In the genomic region with DNA sequence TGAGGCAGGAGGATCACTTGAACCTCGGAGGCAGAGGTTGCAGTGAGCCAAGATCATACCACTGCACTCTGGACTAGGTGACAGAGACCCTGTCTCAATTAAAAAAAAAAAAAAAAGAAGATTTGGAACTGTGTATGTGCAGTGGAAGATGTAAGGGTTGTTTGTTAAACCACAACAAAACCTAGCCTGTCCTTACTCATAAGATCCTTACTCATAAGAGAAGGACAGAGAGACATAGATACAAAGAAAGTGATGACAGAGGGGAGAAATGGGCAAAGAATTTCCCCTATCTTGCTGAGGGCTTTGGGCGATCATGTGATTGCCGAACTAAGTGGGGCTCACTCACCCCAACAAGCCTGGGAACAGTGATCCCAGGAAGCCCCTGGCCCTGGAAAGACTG, we compare ENCODE assay signal across 18 cellular contexts. TPM values are rescaled to one million over a fixed set of nuclear protein-coding genes. Genes with fewer than 3 reads are reported as not detected.
DNase-seq lines count a peak whose midpoint lies in the region; ATAC-seq and TF ChIP-seq lines count a peak whose summit lies in the region.
"Had no signal": no experiment of that assay in that cellular context is flagged by ENCODE, and none has a peak within 500 bp of the region (broad histone marks: within the 10 kb centered on the region; RNA-seq: fewer than 3 reads in every experiment).

No MANE protein-coding gene starts in this region.

- ATAC-seq in activated CD8-positive, alpha-beta T cell treated with anti-CD3 and anti-CD28 coated beads for 36 hours = peak; percentile 80
- ATAC-seq in activated CD8-positive, alpha-beta T cell treated with anti-CD3 and anti-CD28 coated beads, Interleukin-2, amount 10 ng/mL, durations not matched to agents 7 days and 5 days = no peak
- peak; percentile 94 to 95 for ATAC-seq in activated T-cell treated with anti-CD3 and anti-CD28 coated beads, Interleukin-2, amount 50 U/mL, for 72 hours (replicated peaks in 1 of 2)
- ATAC-seq in stimulated activated naive CD8-positive, alpha-beta T cell treated with anti-CD3 and anti-CD28 coated beads, Interleukin-15, Interleukin-2, amounts not matched to agents 100 U/mL and 50 U/mL, for 24 hours = peak; percentile 88
- ATAC-seq in mucosa of descending colon = no peak
- ATAC-seq in HG03196 (IDR thresholded peaks at IDR 0.05; ENCODE audit: unreplicated experiment) = no peak
- ATAC-seq: HepG2, PC-3 had no signal

- H3K4me1 ChIP-seq in HEK293 (ENCODE audit: control insufficient read depth, insufficient read depth, low read length) (no peaks in the 10 kb centered on the region; the same call in 1 of the 2 replicates), mucosa of descending colon (ENCODE audit: low read depth) (peaks cover 22% of the 10 kb centered on the region)

- H3K4me3 Mint-ChIP-seq in activated CD8-positive, alpha-beta T cell treated with anti-CD3 and anti-CD28 coated beads for 36 hours = no peak overlapping the region
- no peak overlapping the region for H3K4me3 Mint-ChIP-seq in activated CD8-positive, alpha-beta T cell treated with anti-CD3 and anti-CD28 coated beads, Interleukin-2, amount 10 ng/mL, durations not matched to agents 7 days and 5 days
- H3K4me3 Mint-ChIP-seq in activated T-cell treated with anti-CD3 and anti-CD28 coated beads, Interleukin-2, amount 50 U/mL, for 72 hours = peak overlapping the region; percentile 60 to 65

- peaks cover 38% of the 10 kb centered on the region for H3K36me3 Mint-ChIP-seq in activated CD8-positive, alpha-beta T cell treated with anti-CD3 and anti-CD28 coated beads for 36 hours (ENCODE audit: low read depth)
- peaks cover 30% of the 10 kb centered on the region for H3K36me3 Mint-ChIP-seq in activated CD8-positive, alpha-beta T cell treated with anti-CD3 and anti-CD28 coated beads, Interleukin-2, amount 10 ng/mL, durations not matched to agents 7 days and 5 days (ENCODE audit: low read depth)
- peaks cover 12 to 30% of the 10 kb centered on the region in 2 donors for H3K36me3 Mint-ChIP-seq in activated T-cell treated with anti-CD3 and anti-CD28 coated beads, Interleukin-2, amount 50 U/mL, for 72 hours (ENCODE audit: insufficient read depth in 2 of 2)

- peak overlapping the region; percentile 30; the same call in 1 of the 2 replicates for H3K27ac ChIP-seq in HEK293 (ENCODE audit: extremely low read depth, low read depth, low read length)
- H3K27ac ChIP-seq: KMS-11 had no signal

- no peak for TF ChIP-seq CTCF in activated CD8-positive, alpha-beta T cell treated with anti-CD3 and anti-CD28 coated beads for 36 hours (IDR thresholded peaks at IDR 0.05)
- no peak for TF ChIP-seq CTCF in HEK293 (tag by site-specific recombination; IDR thresholded peaks at IDR 0.05)
- TF ChIP-seq CTCF in mucosa of descending colon (IDR thresholded peaks at IDR 0.05) = no peak

- H3K9me3 Mint-ChIP-seq in activated CD8-positive, alpha-beta T cell treated with anti-CD3 and anti-CD28 coated beads for 36 hours = no peaks in the 10 kb centered on the region
- no peaks in the 10 kb centered on the region for H3K9me3 Mint-ChIP-seq in activated CD8-positive, alpha-beta T cell treated with anti-CD3 and anti-CD28 coated beads, Interleukin-2, amount 10 ng/mL, durations not matched to agents 7 days and 5 days (ENCODE audit: insufficient read depth)
- H3K9me3 Mint-ChIP-seq in activated T-cell treated with anti-CD3 and anti-CD28 coated beads, Interleukin-2, amount 50 U/mL, for 72 hours = peaks cover 0 to 2% of the 10 kb centered on the region in 2 donors
- H3K9me3 Mint-ChIP-seq: CD4-positive, CD25-positive, alpha-beta regulatory T cell had no signal

- peaks cover 30% of the 10 kb centered on the region for H3K4me1 Mint-ChIP-seq in activated CD8-positive, alpha-beta T cell treated with anti-CD3 and anti-CD28 coated beads for 36 hours (ENCODE audit: low read depth)
- H3K4me1 Mint-ChIP-seq in activated CD8-positive, alpha-beta T cell treated with anti-CD3 and anti-CD28 coated beads, Interleukin-2, amount 10 ng/mL, durations not matched to agents 7 days and 5 days (ENCODE audit: low read depth) = peaks cover 9% of the 10 kb centered on the region
- peaks cover 51% of the 10 kb centered on the region for H3K4me1 Mint-ChIP-seq in activated T-cell treated with anti-CD3 and anti-CD28 coated beads, Interleukin-2, amount 50 U/mL, for 72 hours (ENCODE audit: low read depth)

- H3K36me3 ChIP-seq in HEK293 (ENCODE audit: control insufficient read depth in 2 of 2, insufficient read depth in 1 of 2, low read length in 2 of 2) = peaks cover 67 to 95% of the 10 kb centered on the region in 2 experiments
- H3K36me3 ChIP-seq in mucosa of descending colon (ENCODE audit: low read depth) = peaks cover under 1% of the 10 kb centered on the region

- H3K9me3 ChIP-seq in HEK293 (ENCODE audit: control insufficient read depth, insufficient read depth, low read depth, low read length) = no peaks in the 10 kb centered on the region; the same call in 1 of the 2 replicates
- H3K9me3 ChIP-seq in mucosa of descending colon = no peaks in the 10 kb centered on the region
- H3K9me3 ChIP-seq: HAP-1 had no signal

- intact Hi-C loops in activated CD8-positive, alpha-beta T cell treated with anti-CD3 and anti-CD28 coated beads for 36 hours (cut with micrococcal nuclease) = no loop called here
- intact Hi-C loops in mucosa of descending colon (cut with DNase I, micrococcal nuclease) = no loop called here

- no peaks in the 10 kb centered on the region for H3K27me3 Mint-ChIP-seq in activated CD8-positive, alpha-beta T cell treated with anti-CD3 and anti-CD28 coated beads for 36 hours
- no peaks in the 10 kb centered on the region for H3K27me3 Mint-ChIP-seq in activated CD8-positive, alpha-beta T cell treated with anti-CD3 and anti-CD28 coated beads, Interleukin-2, amount 10 ng/mL, durations not matched to agents 7 days and 5 days (ENCODE audit: low read depth)
- no peaks in the 10 kb centered on the region for H3K27me3 Mint-ChIP-seq in activated T-cell treated with anti-CD3 and anti-CD28 coated beads, Interleukin-2, amount 50 U/mL, for 72 hours (ENCODE audit: low read depth)
- H3K27me3 Mint-ChIP-seq: CD4-positive, CD25-positive, alpha-beta regulatory T cell had no signal

- no peak for DNase-seq in activated CD8-positive, alpha-beta T cell treated with anti-CD3 and anti-CD28 coated beads for 36 hours
- no peak for DNase-seq in activated CD8-positive, alpha-beta T cell treated with anti-CD3 and anti-CD28 coated beads, Interleukin-2, amount 10 ng/mL, durations not matched to agents 7 days and 5 days
- DNase-seq in activated T-cell treated with anti-CD3 and anti-CD28 coated beads, Interleukin-2, amount 50 U/mL, for 72 hours = peak; percentile 45 to 48
- no peak for DNase-seq in stimulated activated naive CD8-positive, alpha-beta T cell treated with anti-CD3 and anti-CD28 coated beads, Interleukin-15, Interleukin-2, amounts not matched to agents 100 U/mL and 50 U/mL, for 24 hours
- DNase-seq in mucosa of descending colon = no peak
- DNase-seq: AML-193; Calu3; CD4-positive, CD25-positive, alpha-beta regulatory T cell; DMS79; MG63; NCI-H1092 treated with DMSO at 0.1 percent for 48 hours; NCI-H1694; PC-3 had no signal

- peak overlapping the region; percentile 57 for H3K27ac Mint-ChIP-seq in activated CD8-positive, alpha-beta T cell treated with anti-CD3 and anti-CD28 coated beads for 36 hours
- no peak overlapping the region for H3K27ac Mint-ChIP-seq in activated CD8-positive, alpha-beta T cell treated with anti-CD3 and anti-CD28 coated beads, Interleukin-2, amount 10 ng/mL, durations not matched to agents 7 days and 5 days
- H3K27ac Mint-ChIP-seq in activated T-cell treated with anti-CD3 and anti-CD28 coated beads, Interleukin-2, amount 50 U/mL, for 72 hours = peak overlapping the region; percentile 92
- H3K27ac Mint-ChIP-seq: CD4-positive, CD25-positive, alpha-beta regulatory T cell had no signal

- POLR2A ChIA-PET in activated CD8-positive, alpha-beta T cell treated with anti-CD3 and anti-CD28 coated beads for 36 hours (lab: Charles Lee) = interaction anchor here (1.0 kb wide), 1 partner anchor 9 kb away, joined by 3 read pairs; no protein-coding TSS in a partner anchor
- POLR2A ChIA-PET in activated CD8-positive, alpha-beta T cell treated with anti-CD3 and anti-CD28 coated beads, Interleukin-2, amount 10 ng/mL, durations not matched to agents 7 days and 5 days (lab: Charles Lee) = no interaction called here
- POLR2A ChIA-PET in HEK293 (lab: Yijun Ruan, JAX) = interaction anchor here (0.7 to 3.4 kb wide), 4 partner anchors 8 to 328 kb away, joined by 3 to 16 read pairs (median 4); a partner anchor contains a TSS

- CTCF ChIA-PET in activated CD8-positive, alpha-beta T cell treated with anti-CD3 and anti-CD28 coated beads for 36 hours (lab: Charles Lee) = interaction anchor here (1.5 to 1.8 kb wide), 2 partner anchors 91 to 95 kb away, joined by 4 to 7 read pairs; no protein-coding TSS in a partner anchor
- CTCF ChIA-PET in activated CD8-positive, alpha-beta T cell treated with anti-CD3 and anti-CD28 coated beads, Interleukin-2, amount 10 ng/mL, durations not matched to agents 7 days and 5 days (lab: Charles Lee) = no interaction called here
- CTCF ChIA-PET in HEK293 (lab: Yijun Ruan, JAX) = interaction anchor here (0.6 kb wide), 1 partner anchor 250 kb away, joined by 5 read pairs; no protein-coding TSS in a partner anchor

- no peak overlapping the region for H3K4me3 ChIP-seq in HEK293 (ENCODE audit: low read depth, low read length)
- H3K4me3 ChIP-seq in mucosa of descending colon = no peak overlapping the region
- H3K4me3 ChIP-seq: HAP-1, MG63 had no signal

RNA-seq across cellular contexts. Expression of a gene that starts 7.9 kb away (rescaled TPM):
- total RNA-seq in activated CD8-positive, alpha-beta T cell treated with anti-CD3 and anti-CD28 coated beads for 36 hours = 1 to 10 TPM; 4.8 to 5.2 TPM
- 1 to 10 TPM; 4.7 to 5.3 TPM for total RNA-seq in activated CD8-positive, alpha-beta T cell treated with anti-CD3 and anti-CD28 coated beads, Interleukin-2, amount 10 ng/mL, durations not matched to agents 7 days and 5 days
- total RNA-seq in activated T-cell treated with anti-CD3 and anti-CD28 coated beads, Interleukin-2, amount 50 U/mL, for 72 hours = 10 to 100 TPM; 14.4 to 15.1 TPM
- 10 to 100 TPM; 22.1 to 26.1 (median 23.2) TPM for total RNA-seq in mucosa of descending colon

RNA-seq across cellular contexts. Expression of a gene that starts 8.2 kb away (rescaled TPM):
- total RNA-seq in activated CD8-positive, alpha-beta T cell treated with anti-CD3 and anti-CD28 coated beads for 36 hours = 10 to 100 TPM; 23.2 to 24.0 TPM
- total RNA-seq in activated CD8-positive, alpha-beta T cell treated with anti-CD3 and anti-CD28 coated beads, Interleukin-2, amount 10 ng/mL, durations not matched to agents 7 days and 5 days = 10 to 100 TPM; 21.5 to 27.2 TPM
- total RNA-seq in activated T-cell treated with anti-CD3 and anti-CD28 coated beads, Interleukin-2, amount 50 U/mL, for 72 hours = 10 to 100 TPM; 45.4 to 58.6 TPM
- total RNA-seq in mucosa of descending colon = 10 to 100 TPM; 29.9 to 49.2 (median 39.3) TPM

RNA-seq across cellular contexts. Expression of a gene that starts 25.4 kb away (rescaled TPM):
- total RNA-seq in activated CD8-positive, alpha-beta T cell treated with anti-CD3 and anti-CD28 coated beads for 36 hours = 10 to 100 TPM; 12.8 to 14.2 TPM
- total RNA-seq in activated CD8-positive, alpha-beta T cell treated with anti-CD3 and anti-CD28 coated beads, Interleukin-2, amount 10 ng/mL, durations not matched to agents 7 days and 5 days = 10 to 100 TPM; 15.2 to 17.1 TPM
- 10 to 100 TPM; 32.8 to 45.1 TPM for total RNA-seq in activated T-cell treated with anti-CD3 and anti-CD28 coated beads, Interleukin-2, amount 50 U/mL, for 72 hours
- total RNA-seq in mucosa of descending colon = 10 to 100 TPM; 10.9 to 16.7 (median 13.8) TPM

RNA-seq across cellular contexts. Expression of a gene that starts 26.2 kb away (rescaled TPM):
- total RNA-seq in activated CD8-positive, alpha-beta T cell treated with anti-CD3 and anti-CD28 coated beads for 36 hours = 100 to 1,000 TPM; 260 to 281 TPM
- 100 to 1,000 TPM; 175 to 183 TPM for total RNA-seq in activated CD8-positive, alpha-beta T cell treated with anti-CD3 and anti-CD28 coated beads, Interleukin-2, amount 10 ng/mL, durations not matched to agents 7 days and 5 days
- total RNA-seq in activated T-cell treated with anti-CD3 and anti-CD28 coated beads, Interleukin-2, amount 50 U/mL, for 72 hours = 100 to 1,000 TPM; 201 to 290 TPM
- total RNA-seq in mucosa of descending colon = 10 to 100 TPM; 54.0 to 81.7 (median 59.9) TPM

RNA-seq across cellular contexts. Expression of a gene that starts 34.4 kb away (rescaled TPM):
- total RNA-seq in activated CD8-positive, alpha-beta T cell treated with anti-CD3 and anti-CD28 coated beads for 36 hours = 10 to 100 TPM; 13.7 to 17.7 TPM
- 1 to 10 TPM; 5.1 to 6.0 TPM for total RNA-seq in activated CD8-positive, alpha-beta T cell treated with anti-CD3 and anti-CD28 coated beads, Interleukin-2, amount 10 ng/mL, durations not matched to agents 7 days and 5 days
- total RNA-seq in activated T-cell treated with anti-CD3 and anti-CD28 coated beads, Interleukin-2, amount 50 U/mL, for 72 hours = 10 to 100 TPM; 16.1 to 18.6 TPM
- 10 to 100 TPM; 10.2 to 39.7 (median 16.9) TPM for total RNA-seq in mucosa of descending colon

Comparison
In these comparisons a context has a peak if more than half of its experiments do, and no peak if none do; other contexts are left out.
1. ATAC-seq: peak in activated CD8-positive, alpha-beta T cell treated with anti-CD3 and anti-CD28 coated beads for 36 hours (single experiment), activated T-cell treated with anti-CD3 and anti-CD28 coated beads, Interleukin-2, amount 50 U/mL, for 72 hours (2 of 2) and stimulated activated naive CD8-positive, alpha-beta T cell treated with anti-CD3 and anti-CD28 coated beads, Interleukin-15, Interleukin-2, amounts not matched to agents 100 U/mL and 50 U/mL, for 24 hours (single experiment); none in activated CD8-positive, alpha-beta T cell treated with anti-CD3 and anti-CD28 coated beads, Interleukin-2, amount 10 ng/mL, durations not matched to agents 7 days and 5 days (single experiment), mucosa of descending colon (single experiment) and HG03196 (single experiment).
2. DNase-seq: peak in activated T-cell treated with anti-CD3 and anti-CD28 coated beads, Interleukin-2, amount 50 U/mL, for 72 hours (2 of 2); none in activated CD8-positive, alpha-beta T cell treated with anti-CD3 and anti-CD28 coated beads for 36 hours (single experiment), activated CD8-positive, alpha-beta T cell treated with anti-CD3 and anti-CD28 coated beads, Interleukin-2, amount 10 ng/mL, durations not matched to agents 7 days and 5 days (single experiment), stimulated activated naive CD8-positive, alpha-beta T cell treated with anti-CD3 and anti-CD28 coated beads, Interleukin-15, Interleukin-2, amounts not matched to agents 100 U/mL and 50 U/mL, for 24 hours (single experiment) and mucosa of descending colon (0 of 3).
3. H3K4me3 Mint-ChIP-seq: peak in activated T-cell treated with anti-CD3 and anti-CD28 coated beads, Interleukin-2, amount 50 U/mL, for 72 hours (2 of 2); none in activated CD8-positive, alpha-beta T cell treated with anti-CD3 and anti-CD28 coated beads for 36 hours (single experiment) and activated CD8-positive, alpha-beta T cell treated with anti-CD3 and anti-CD28 coated beads, Interleukin-2, amount 10 ng/mL, durations not matched to agents 7 days and 5 days (single experiment).